Comparison of ENCODE assay signal across 8 cellular contexts in the genomic region with DNA sequence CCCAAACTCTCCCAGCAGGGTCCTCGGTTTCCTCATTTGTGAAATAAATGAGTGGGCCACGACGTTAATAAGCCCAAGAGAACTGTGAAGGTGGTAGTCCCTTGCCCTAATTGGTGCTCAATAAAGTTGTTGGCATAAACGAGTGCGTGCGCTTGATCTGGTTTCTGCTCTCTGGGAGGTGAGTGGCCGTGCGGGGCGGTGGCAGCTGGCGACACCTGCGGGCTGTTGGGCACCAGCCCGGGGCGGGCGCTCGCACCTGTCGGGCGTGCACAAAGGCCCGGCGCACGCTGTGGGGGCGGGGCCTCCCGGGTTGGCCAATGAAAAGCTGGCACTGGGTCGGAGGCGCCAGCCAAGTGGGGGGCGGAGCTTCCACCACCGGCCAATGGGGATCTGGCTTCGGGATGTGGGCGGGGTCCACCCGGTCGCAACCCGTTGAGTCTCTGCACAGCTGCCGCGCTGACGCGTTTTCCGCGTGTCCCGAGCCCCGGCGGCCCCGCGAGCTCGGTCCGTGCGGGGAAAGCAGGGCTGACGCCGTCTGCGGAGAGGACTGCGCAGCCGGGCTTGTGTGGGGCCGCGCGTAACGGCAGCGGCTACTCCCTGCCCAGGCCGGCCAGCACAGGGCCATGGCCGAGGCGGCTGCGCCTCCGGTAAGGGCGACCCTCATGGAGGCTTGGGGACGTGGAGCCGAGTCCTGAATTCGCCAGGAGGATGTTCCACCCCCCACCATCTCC.
A peak's percentile ranks its signal among the peaks of the same experiment; 100 is the strongest.
DNase-seq lines count a peak whose midpoint lies in the region; ATAC-seq lines count a peak whose summit lies in the region.

No MANE protein-coding gene starts in this region.

- H3K36me3 ChIP-seq in effector memory CD4-positive, alpha-beta T cell (ENCODE audit: control insufficient read depth, insufficient read depth, low read length), result peaks cover 5% of the 10 kb centered on the region

- no peaks in the 10 kb centered on the region for H3K27me3 Mint-ChIP-seq in memory B cell

- ATAC-seq in GM19025 (IDR thresholded peaks at IDR 0.05; ENCODE audit: low read depth, unreplicated experiment), result peak; percentile 98
- peak; percentile 93 for ATAC-seq in HG03280 (IDR thresholded peaks at IDR 0.05; ENCODE audit: unreplicated experiment)
- ATAC-seq in memory B cell (ENCODE audit: low read depth), result peak; percentile 95

- H3K9me3 ChIP-seq in effector memory CD4-positive, alpha-beta T cell (ENCODE audit: control insufficient read depth, low read length), result no peaks in the 10 kb centered on the region

- peak overlapping the region; percentile 58 for H3K27ac ChIP-seq in effector memory CD4-positive, alpha-beta T cell (ENCODE audit: insufficient read depth, low read length, poor library complexity, severe bottlenecking)

- peak overlapping the region; percentile 55 for H3K4me3 ChIP-seq in effector memory CD4-positive, alpha-beta T cell (ENCODE audit: insufficient read depth, low read depth, low read length, poor library complexity, severe bottlenecking)

- no peaks in the 10 kb centered on the region for H3K27me3 ChIP-seq in effector memory CD4-positive, alpha-beta T cell (replicated peaks; ENCODE audit: control insufficient read depth, insufficient read depth, low read length, poor library complexity, severe bottlenecking)

- DNase-seq in AML-193 (lab: John Stamatoyannopoulos, UW) (peak; percentile 34 to 49), NCI-H524 (lab: John Stamatoyannopoulos, UW) (peak; percentile 43 to 87), memory B cell (ENCODE audit: low spot score in 2 of 2) (peak; percentile 95 to 97)
- peak; percentile 99 for DNase-seq in activated CD8-positive, alpha-beta memory T cell treated with anti-CD3 and anti-CD28 coated beads for 24 hours
- DNase-seq in effector memory CD4-positive, alpha-beta T cell, result peak; percentile 97 to 98 (median 97)
- peak; percentile 94 for DNase-seq in stimulated activated CD8-positive, alpha-beta memory T cell treated with anti-CD3 and anti-CD28 coated beads, Interleukin-12 subunit alpha, Interleukin-12 subunit beta, amount 100 ng/mL, for 1 hour (ENCODE audit: low read depth)

- peaks cover 33% of the 10 kb centered on the region for H3K4me1 ChIP-seq in effector memory CD4-positive, alpha-beta T cell (ENCODE audit: control insufficient read depth, insufficient read depth, low read length, poor library complexity, severe bottlenecking)

- peaks cover 8% of the 10 kb centered on the region for H3K36me3 Mint-ChIP-seq in memory B cell

- peak overlapping the region; percentile 84 for H3K27ac Mint-ChIP-seq in memory B cell

- no peaks in the 10 kb centered on the region for H3K9me3 Mint-ChIP-seq in memory B cell

- H3K4me3 Mint-ChIP-seq in memory B cell, result peak overlapping the region; percentile 85

- H3K4me1 Mint-ChIP-seq in memory B cell, result peaks cover 15% of the 10 kb centered on the region

Comparison
In these comparisons a context has a peak if more than half of its experiments do, and no peak if none do; other contexts are left out.
1. Peak in every context shown above with its lines: DNase-seq, ATAC-seq, H3K4me3 ChIP-seq and H3K27ac ChIP-seq.
2. DNase-seq: peak in every context shown above with its lines; median percentile 99 in activated CD8-positive, alpha-beta memory T cell treated with anti-CD3 and anti-CD28 coated beads for 24 hours; 97 in effector memory CD4-positive, alpha-beta T cell; 96 in memory B cell; 94 in stimulated activated CD8-positive, alpha-beta memory T cell treated with anti-CD3 and anti-CD28 coated beads, Interleukin-12 subunit alpha, Interleukin-12 subunit beta, amount 100 ng/mL, for 1 hour; 65 in NCI-H524; 42 in AML-193.